28 cellular contexts compared by ENCODE assay signal in genomic region chr4:37326852-37327251, GRCh38.
"Had no signal": no experiment of that assay in that cellular context is flagged by ENCODE, and none has a peak within 500 bp of the region (broad histone marks: within the 10 kb centered on the region; RNA-seq: fewer than 3 reads in every experiment).

No MANE protein-coding gene starts in this region.

- H3K27ac ChIP-seq: colonic mucosa, coronary artery, epithelial cell of prostate, esophagus muscularis mucosa, esophagus squamous epithelium, foreskin keratinocyte, gastrocnemius medialis, gastroesophageal sphincter, heart left ventricle, heart right ventricle had no signal

- FAIRE-seq: colon, endometrium, endothelial cell of umbilical vein, frontal cortex had no signal

- H3K4me1 ChIP-seq: colonic mucosa, esophagus muscularis mucosa, esophagus squamous epithelium, foreskin keratinocyte, gastrocnemius medialis, gastroesophageal sphincter, heart left ventricle, heart right ventricle had no signal

- ATAC-seq: effector memory CD8-positive, alpha-beta T cell; esophagus mucosa; foreskin keratinocyte; gastrocnemius medialis; gastroesophageal sphincter; heart left ventricle; heart right ventricle had no signal

- H3K36me3 ChIP-seq: colonic mucosa, esophagus muscularis mucosa, esophagus squamous epithelium, gastrocnemius medialis, gastroesophageal sphincter, heart left ventricle, heart right ventricle had no signal

- H3K27me3 ChIP-seq: colonic mucosa, dorsolateral prefrontal cortex, esophagus muscularis mucosa, esophagus squamous epithelium, foreskin keratinocyte, gastrocnemius medialis, gastroesophageal sphincter, heart left ventricle, heart right ventricle had no signal

- H3K4me3 ChIP-seq: colonic mucosa, coronary artery, dorsolateral prefrontal cortex, esophagus muscularis mucosa, esophagus squamous epithelium, gastrocnemius medialis, gastroesophageal sphincter, heart left ventricle, heart right ventricle had no signal

- H3K9me3 ChIP-seq: colonic mucosa, esophagus muscularis mucosa, esophagus squamous epithelium, gastrocnemius medialis, gastroesophageal sphincter had no signal

- DNase-seq: colonic mucosa; cortex of kidney; dermis blood vessel endothelial cell; dorsolateral prefrontal cortex; effector CD4-positive, alpha-beta T cell; effector CD8-positive, alpha-beta T cell; effector memory CD4-positive, alpha-beta T cell; effector memory CD8-positive, alpha-beta T cell; endodermal cell; erythroblast; esophagus squamous epithelium; foreskin fibroblast; foreskin keratinocyte; foreskin melanocyte; gastrocnemius medialis; glutamatergic neuron; head of caudate nucleus; heart left ventricle; heart right ventricle had no signal
